In genomic region chr6:106520711-106521367, GRCh38 we compare ENCODE assay signal across 8 cellular contexts.
A peak's percentile ranks its signal among the peaks of the same experiment; 100 is the strongest.
DNase-seq lines count a peak whose midpoint lies in the region; ATAC-seq, FAIRE-seq and TF ChIP-seq lines count a peak whose summit lies in the region.

No MANE protein-coding gene starts in this region.

- H3K9me2 ChIP-seq in Loucy (replicated peaks; ENCODE audit: low read depth, low read length): no peaks in the 10 kb centered on the region

- no peaks in the 10 kb centered on the region for H3K27me3 Mint-ChIP-seq in CD4-positive, alpha-beta T cell

- peak; percentile 55 to 84 (median 62) for DNase-seq in CD4-positive, alpha-beta T cell
- DNase-seq in activated CD8-positive, alpha-beta memory T cell treated with anti-CD3 and anti-CD28 coated beads, Interleukin-2, amount 50 U/mL, for 24 hours (ENCODE audit: extremely low read depth): peak; percentile 70
- DNase-seq in lower lobe of right lung (peak; percentile 73), HTR-8/SVneo (ENCODE audit: insufficient read length, low spot score) (no peak), hippocampal formation (lab: John Stamatoyannopoulos, UW) (no peak), uterus (no peak)

- FAIRE-seq in HTR-8/SVneo (lab: Jason Lieb, UNC): no peak

- H4K20me1 ChIP-seq in Loucy (ENCODE audit: insufficient read depth, low read length, poor library complexity, severe bottlenecking): peaks cover 9% of the 10 kb centered on the region

- H3K9ac ChIP-seq in Loucy (ENCODE audit: low read depth, low read length, poor library complexity, severe bottlenecking): peak overlapping the region; percentile 49

- H3K27ac ChIP-seq in CD4-positive, alpha-beta T cell (ENCODE audit: low read depth, low read length): peak overlapping the region; percentile 87
- H3K27ac ChIP-seq in lower lobe of right lung (peak overlapping the region; percentile 77), uterus (no peak overlapping the region)

- H2AFZ ChIP-seq in Loucy (ENCODE audit: low read length): 0 out of 2 replicates have a peak overlapping the region, but pooled peaks have one; percentile 11

- H3F3A ChIP-seq in Loucy (ENCODE audit: low read depth): peaks cover 15% of the 10 kb centered on the region

- no peak for TF ChIP-seq CTCF in CD4-positive, alpha-beta T cell (IDR thresholded peaks at IDR 0.05)
- TF ChIP-seq CTCF in Loucy (conservative IDR thresholded peaks at IDR 0.05; ENCODE audit: low read length) (no peak), lower lobe of right lung (IDR thresholded peaks at IDR 0.05) (no peak), uterus (IDR thresholded peaks at IDR 0.05) (no peak)

- POLR2A ChIA-PET in CD4-positive, alpha-beta T cell (lab: Charles Lee): interaction anchor here (0.9 to 9.0 kb wide), 10 partner anchors 9 to 195 kb away, joined by 3 to 248 read pairs (median 5); partner anchors contain the start of gene ATG5

- peak; percentile 72 for ATAC-seq in CD4-positive, alpha-beta T cell (ENCODE audit: poor library complexity)
- ATAC-seq in GM21526 (IDR thresholded peaks at IDR 0.05; ENCODE audit: low FRiP score, unreplicated experiment) (peak; percentile 67), lower lobe of right lung (peak; percentile 84 to 88)

- H3K4me3 Mint-ChIP-seq in CD4-positive, alpha-beta T cell: peak overlapping the region; percentile 94

- peak overlapping the region; percentile 73 for H3K4me3 ChIP-seq in Loucy (ENCODE audit: low read length, poor library complexity, severe bottlenecking)
- peak overlapping the region; percentile 29 for H3K4me3 ChIP-seq in lower lobe of right lung
- H3K4me3 ChIP-seq in uterus: no peak overlapping the region

- CTCF ChIA-PET in CD4-positive, alpha-beta T cell (lab: Charles Lee): interaction anchor here (1.0 to 8.5 kb wide), 6 partner anchors 9 to 508 kb away, joined by 3 to 89 read pairs (median 4); no protein-coding TSS in a partner anchor

- peaks cover 67% of the 10 kb centered on the region for H3K4me1 ChIP-seq in Loucy (ENCODE audit: insufficient read depth, low read length, poor library complexity, severe bottlenecking)
- peaks cover 56% of the 10 kb centered on the region for H3K4me1 ChIP-seq in lower lobe of right lung
- no peaks in the 10 kb centered on the region for H3K4me1 ChIP-seq in uterus

- intact Hi-C loops in CD4-positive, alpha-beta T cell (cut with DNase I, micrococcal nuclease): loop anchor here (1.0 to 10.0 kb wide), 7 partner anchors 8 to 1301 kb away; partner anchors contain the start of genes QRSL1 (in 1 of the 2), RTN4IP1 (in 1 of the 2) and SCML4 (in 1 of the 2)
- intact Hi-C loops in lower lobe of right lung (cut with DNase I): no loop called here
- intact Hi-C loops in uterus (cut with DNase I; ENCODE audit: low total_unique reads): no loop called here

- peaks cover 75% of the 10 kb centered on the region for H3K4me1 Mint-ChIP-seq in CD4-positive, alpha-beta T cell (ENCODE audit: low read depth)

- H3K27ac Mint-ChIP-seq in CD4-positive, alpha-beta T cell: peak overlapping the region; percentile 96

- H3K36me3 Mint-ChIP-seq in CD4-positive, alpha-beta T cell (ENCODE audit: low read depth): peaks cover 40% of the 10 kb centered on the region

- H3K36me3 ChIP-seq in Loucy (ENCODE audit: insufficient read depth, low read length) (no peaks in the 10 kb centered on the region), lower lobe of right lung (no peaks in the 10 kb centered on the region), uterus (no peaks in the 10 kb centered on the region)

- peak overlapping the region; percentile 92 for H3K4me2 ChIP-seq in Loucy (ENCODE audit: low read depth, low read length, poor library complexity, severe bottlenecking)

- no peak for TF ChIP-seq POLR2A in uterus (IDR thresholded peaks at IDR 0.05)

- H3K9me3 Mint-ChIP-seq in CD4-positive, alpha-beta T cell: no peaks in the 10 kb centered on the region

- no peaks in the 10 kb centered on the region for H3K9me3 ChIP-seq in CD4-positive, alpha-beta T cell (ENCODE audit: control insufficient read depth, low read length)
- H3K9me3 ChIP-seq in Loucy (ENCODE audit: insufficient read depth, low read depth, low read length) (no peaks in the 10 kb centered on the region), lower lobe of right lung (no peaks in the 10 kb centered on the region), uterus (no peaks in the 10 kb centered on the region)

- peaks cover 49% of the 10 kb centered on the region for H3K79me2 ChIP-seq in Loucy (ENCODE audit: insufficient read depth, low read length)

- no peaks in the 10 kb centered on the region for H3K27me3 ChIP-seq in CD4-positive, alpha-beta T cell (ENCODE audit: control insufficient read depth, insufficient read depth, low read length)
- H3K27me3 ChIP-seq in Loucy (ENCODE audit: insufficient read depth, low read length, poor library complexity, severe bottlenecking) (no peaks in the 10 kb centered on the region), lower lobe of right lung (ENCODE audit: low read depth) (no peaks in the 10 kb centered on the region), uterus (no peaks in the 10 kb centered on the region)

Comparison
In these comparisons a context has a peak if more than half of its experiments do, and no peak if none do; other contexts are left out.
1. DNase-seq: peak in CD4-positive, alpha-beta T cell (10 of 10), activated CD8-positive, alpha-beta memory T cell treated with anti-CD3 and anti-CD28 coated beads, Interleukin-2, amount 50 U/mL, for 24 hours (single experiment) and lower lobe of right lung (single experiment); none in HTR-8/SVneo (single experiment), hippocampal formation (0 of 2) and uterus (0 of 2).
2. H3K27ac ChIP-seq: peak in CD4-positive, alpha-beta T cell (single experiment) and lower lobe of right lung (single experiment); none in uterus (0 of 2).
3. H3K4me3 ChIP-seq: peak in Loucy (single experiment) and lower lobe of right lung (single experiment); none in uterus (0 of 2).
4. intact Hi-C loops: an anchor here in CD4-positive, alpha-beta T cell (1.0 to 10.0 kb wide); none called in lower lobe of right lung and uterus.
5. Peak in every context shown above with its lines, with median percentiles within 50 percentile points of each other: ATAC-seq.